ENCODE assay signal across 2 cellular contexts in genomic region chr7:103941978-103942377, GRCh38.
TF ChIP-seq lines count a peak whose summit lies in the region.

No MANE protein-coding gene starts in this region.

TF ChIP-seq in IMR-90, 13 proteins besides CTCF, POLR2A, EP300 and RAD21:
- peak; percentile 93 for TF ChIP-seq MAFK (IDR thresholded peaks at IDR 0.05; ENCODE audit: low read depth, low read length)
- TF ChIP-seq ELK1 (IDR thresholded peaks at IDR 0.05; ENCODE audit: borderline replicate concordance, low read depth, low read length), result no peak
TF ChIP-seq in IMR-90: peak in this region for 1.

TF ChIP-seq in H1, 55 proteins besides CTCF, POLR2A, EP300 and RAD21:
- peak; percentile 40; the same call in 1 of the 2 replicates for TF ChIP-seq MAFK (IDR thresholded peaks at IDR 0.05; ENCODE audit: low read depth, low read length)
- no peak for TF ChIP-seq RXRA (IDR thresholded peaks at IDR 0.05; ENCODE audit: insufficient read depth, low read depth, low read length)
